ENCODE assay signal across 8 cellular contexts in the genomic region with DNA sequence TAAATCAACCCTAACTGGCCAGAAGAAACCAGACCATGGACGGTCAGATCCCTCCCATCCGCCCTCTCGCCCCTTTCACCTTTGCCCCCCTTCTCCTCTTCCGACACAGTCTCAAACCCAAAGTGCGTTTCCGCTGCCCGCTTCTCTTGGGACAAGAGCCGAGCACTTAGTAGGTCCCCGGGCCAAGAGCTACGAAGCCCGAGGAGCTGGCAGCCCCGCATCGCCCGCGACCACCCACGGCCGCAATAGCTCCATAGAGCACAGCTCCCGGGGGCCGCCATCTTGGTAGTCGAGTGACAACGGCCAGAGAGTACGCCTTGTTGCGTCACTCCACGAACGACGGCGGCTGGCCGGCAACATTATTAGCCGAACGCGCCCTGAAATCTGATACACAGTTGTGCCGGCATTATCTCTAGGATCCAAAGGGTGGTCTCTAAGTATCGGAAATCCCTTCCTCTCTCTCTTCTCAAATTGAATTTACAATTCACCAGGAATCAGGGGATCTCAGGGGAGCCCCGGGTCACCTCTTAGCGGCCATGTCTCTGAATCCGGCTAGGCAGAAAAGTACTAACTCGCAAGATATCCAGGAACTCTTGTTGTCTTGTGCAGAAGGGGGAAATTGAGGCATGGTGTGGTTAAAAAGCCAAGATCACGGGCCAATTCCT. TPM values are rescaled to one million over a fixed set of nuclear protein-coding genes. Genes with fewer than 3 reads are reported as not detected.
DNase-seq lines count a peak whose midpoint lies in the region; ATAC-seq and TF ChIP-seq lines count a peak whose summit lies in the region.

A gene with protein sequence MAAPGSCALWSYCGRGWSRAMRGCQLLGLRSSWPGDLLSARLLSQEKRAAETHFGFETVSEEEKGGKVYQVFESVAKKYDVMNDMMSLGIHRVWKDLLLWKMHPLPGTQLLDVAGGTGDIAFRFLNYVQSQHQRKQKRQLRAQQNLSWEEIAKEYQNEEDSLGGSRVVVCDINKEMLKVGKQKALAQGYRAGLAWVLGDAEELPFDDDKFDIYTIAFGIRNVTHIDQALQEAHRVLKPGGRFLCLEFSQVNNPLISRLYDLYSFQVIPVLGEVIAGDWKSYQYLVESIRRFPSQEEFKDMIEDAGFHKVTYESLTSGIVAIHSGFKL (minus strand): TSS at position 298 of the 665 bp plus-strand sequence. CDS start 17 bp downstream, at position 281.

- H3K27ac ChIP-seq in VCaP: peak within 1 kb of the TSS; percentile 95
- peak within 1 kb of the TSS; percentile 79 for H3K27ac ChIP-seq in iPS-18a (ENCODE audit: low read length)
- peak within 1 kb of the TSS; percentile 91 for H3K27ac ChIP-seq in skeletal muscle tissue (ENCODE audit: low read depth, low read length)

- peaks cover 9% of the 10 kb centered on the region for H3K4me1 ChIP-seq in iPS-18a (ENCODE audit: control insufficient read depth, low read depth, low read length)
- H3K4me1 ChIP-seq in skeletal muscle tissue (ENCODE audit: control insufficient read depth in 3 of 3, insufficient read depth in 3 of 3, low read length in 3 of 3): peaks cover 3 to 5% (median 4%) of the 10 kb centered on the region in 3 donors

- H3K4me3 ChIP-seq in iPS-18a (ENCODE audit: low read length): peak within 1 kb of the TSS; percentile 84
- H3K4me3 ChIP-seq in skeletal muscle tissue (ENCODE audit: low read length in 3 of 3): peak within 1 kb of the TSS; percentile 96 to 98 (median 97)

- in situ Hi-C loops in T47D (cut with HindIII; ENCODE audit: low pct_unique_long_range_greater_than_20kb, low sequenced_read_pairs): no loop called here

- ATAC-seq in HG03039 (IDR thresholded peaks at IDR 0.05; ENCODE audit: unreplicated experiment): peak; percentile 50

- DNase-seq in NCI-H1436 (lab: John Stamatoyannopoulos, UW): peak; percentile 73
- no peak for DNase-seq in NCI-H1436 treated with DMSO at 0.1 percent for 48 hours (lab: John Stamatoyannopoulos, UW)
- DNase-seq in NCI-H2107 treated with DMSO at 0.1 percent for 48 hours (lab: John Stamatoyannopoulos, UW; ENCODE audit: unreplicated experiment): peak; percentile 89
- DNase-seq in T47D (ENCODE audit: low read depth in 1 of 2, low spot score in 1 of 2): peak; percentile 64 to 89

- no peak for TF ChIP-seq CTCF in VCaP (conservative IDR thresholded peaks at IDR 0.05)

- H3K27me3 ChIP-seq in iPS-18a (ENCODE audit: control insufficient read depth, insufficient read depth, low read length) (no peaks in the 10 kb centered on the region), skeletal muscle tissue (ENCODE audit: control insufficient read depth in 3 of 3, insufficient read depth in 3 of 3, low read length in 3 of 3) (no peaks in the 10 kb centered on the region)

- H3K9me3 ChIP-seq in iPS-18a (ENCODE audit: control insufficient read depth, low read depth, low read length): no peaks in the 10 kb centered on the region
- no peaks in the 10 kb centered on the region for H3K9me3 ChIP-seq in skeletal muscle tissue (ENCODE audit: control insufficient read depth in 3 of 3, low read length in 3 of 3)

- H3K9ac ChIP-seq in iPS-18a (ENCODE audit: low read length): peak within 1 kb of the TSS; percentile 89
- H3K9ac ChIP-seq in skeletal muscle tissue (ENCODE audit: low read depth in 1 of 3, low read length in 3 of 3): peak within 1 kb of the TSS; percentile 95 to 98 (median 96)

- H3K36me3 ChIP-seq in iPS-18a (ENCODE audit: control insufficient read depth, low read depth, low read length) (peaks cover 4% of the 10 kb centered on the region), skeletal muscle tissue (ENCODE audit: control insufficient read depth in 3 of 3, insufficient read depth in 3 of 3, low read length in 3 of 3) (peaks cover 0 to 4% (median 3%) of the 10 kb centered on the region in 3 donors)

RNA-seq across cellular contexts. Expression of the gene that starts here (rescaled TPM):
- total RNA-seq in skeletal muscle tissue: 29.7 TPM
